Comparison of ENCODE assay signal across 1 cellular context in genomic region chr2:127035212-127035611, GRCh38.
TF ChIP-seq lines count a peak whose summit lies in the region.

No MANE protein-coding gene starts in this region.

TF ChIP-seq in GM23338, 12 proteins besides CTCF, POLR2A, EP300 and RAD21 (continued from another document):
- no peak for TF ChIP-seq REST (IDR thresholded peaks at IDR 0.05; ENCODE audit: unreplicated experiment)
- no peak for TF ChIP-seq STAT1 (IDR thresholded peaks at IDR 0.05; ENCODE audit: unreplicated experiment)
- TF ChIP-seq, protein P1, sequence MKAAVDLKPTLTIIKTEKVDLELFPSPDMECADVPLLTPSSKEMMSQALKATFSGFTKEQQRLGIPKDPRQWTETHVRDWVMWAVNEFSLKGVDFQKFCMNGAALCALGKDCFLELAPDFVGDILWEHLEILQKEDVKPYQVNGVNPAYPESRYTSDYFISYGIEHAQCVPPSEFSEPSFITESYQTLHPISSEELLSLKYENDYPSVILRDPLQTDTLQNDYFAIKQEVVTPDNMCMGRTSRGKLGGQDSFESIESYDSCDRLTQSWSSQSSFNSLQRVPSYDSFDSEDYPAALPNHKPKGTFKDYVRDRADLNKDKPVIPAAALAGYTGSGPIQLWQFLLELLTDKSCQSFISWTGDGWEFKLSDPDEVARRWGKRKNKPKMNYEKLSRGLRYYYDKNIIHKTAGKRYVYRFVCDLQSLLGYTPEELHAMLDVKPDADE (IDR thresholded peaks at IDR 0.05) = no peak
- no peak for TF ChIP-seq ZNF114 (CRISPR knock-in tag; IDR thresholded peaks at IDR 0.05)
- TF ChIP-seq, protein P2, sequence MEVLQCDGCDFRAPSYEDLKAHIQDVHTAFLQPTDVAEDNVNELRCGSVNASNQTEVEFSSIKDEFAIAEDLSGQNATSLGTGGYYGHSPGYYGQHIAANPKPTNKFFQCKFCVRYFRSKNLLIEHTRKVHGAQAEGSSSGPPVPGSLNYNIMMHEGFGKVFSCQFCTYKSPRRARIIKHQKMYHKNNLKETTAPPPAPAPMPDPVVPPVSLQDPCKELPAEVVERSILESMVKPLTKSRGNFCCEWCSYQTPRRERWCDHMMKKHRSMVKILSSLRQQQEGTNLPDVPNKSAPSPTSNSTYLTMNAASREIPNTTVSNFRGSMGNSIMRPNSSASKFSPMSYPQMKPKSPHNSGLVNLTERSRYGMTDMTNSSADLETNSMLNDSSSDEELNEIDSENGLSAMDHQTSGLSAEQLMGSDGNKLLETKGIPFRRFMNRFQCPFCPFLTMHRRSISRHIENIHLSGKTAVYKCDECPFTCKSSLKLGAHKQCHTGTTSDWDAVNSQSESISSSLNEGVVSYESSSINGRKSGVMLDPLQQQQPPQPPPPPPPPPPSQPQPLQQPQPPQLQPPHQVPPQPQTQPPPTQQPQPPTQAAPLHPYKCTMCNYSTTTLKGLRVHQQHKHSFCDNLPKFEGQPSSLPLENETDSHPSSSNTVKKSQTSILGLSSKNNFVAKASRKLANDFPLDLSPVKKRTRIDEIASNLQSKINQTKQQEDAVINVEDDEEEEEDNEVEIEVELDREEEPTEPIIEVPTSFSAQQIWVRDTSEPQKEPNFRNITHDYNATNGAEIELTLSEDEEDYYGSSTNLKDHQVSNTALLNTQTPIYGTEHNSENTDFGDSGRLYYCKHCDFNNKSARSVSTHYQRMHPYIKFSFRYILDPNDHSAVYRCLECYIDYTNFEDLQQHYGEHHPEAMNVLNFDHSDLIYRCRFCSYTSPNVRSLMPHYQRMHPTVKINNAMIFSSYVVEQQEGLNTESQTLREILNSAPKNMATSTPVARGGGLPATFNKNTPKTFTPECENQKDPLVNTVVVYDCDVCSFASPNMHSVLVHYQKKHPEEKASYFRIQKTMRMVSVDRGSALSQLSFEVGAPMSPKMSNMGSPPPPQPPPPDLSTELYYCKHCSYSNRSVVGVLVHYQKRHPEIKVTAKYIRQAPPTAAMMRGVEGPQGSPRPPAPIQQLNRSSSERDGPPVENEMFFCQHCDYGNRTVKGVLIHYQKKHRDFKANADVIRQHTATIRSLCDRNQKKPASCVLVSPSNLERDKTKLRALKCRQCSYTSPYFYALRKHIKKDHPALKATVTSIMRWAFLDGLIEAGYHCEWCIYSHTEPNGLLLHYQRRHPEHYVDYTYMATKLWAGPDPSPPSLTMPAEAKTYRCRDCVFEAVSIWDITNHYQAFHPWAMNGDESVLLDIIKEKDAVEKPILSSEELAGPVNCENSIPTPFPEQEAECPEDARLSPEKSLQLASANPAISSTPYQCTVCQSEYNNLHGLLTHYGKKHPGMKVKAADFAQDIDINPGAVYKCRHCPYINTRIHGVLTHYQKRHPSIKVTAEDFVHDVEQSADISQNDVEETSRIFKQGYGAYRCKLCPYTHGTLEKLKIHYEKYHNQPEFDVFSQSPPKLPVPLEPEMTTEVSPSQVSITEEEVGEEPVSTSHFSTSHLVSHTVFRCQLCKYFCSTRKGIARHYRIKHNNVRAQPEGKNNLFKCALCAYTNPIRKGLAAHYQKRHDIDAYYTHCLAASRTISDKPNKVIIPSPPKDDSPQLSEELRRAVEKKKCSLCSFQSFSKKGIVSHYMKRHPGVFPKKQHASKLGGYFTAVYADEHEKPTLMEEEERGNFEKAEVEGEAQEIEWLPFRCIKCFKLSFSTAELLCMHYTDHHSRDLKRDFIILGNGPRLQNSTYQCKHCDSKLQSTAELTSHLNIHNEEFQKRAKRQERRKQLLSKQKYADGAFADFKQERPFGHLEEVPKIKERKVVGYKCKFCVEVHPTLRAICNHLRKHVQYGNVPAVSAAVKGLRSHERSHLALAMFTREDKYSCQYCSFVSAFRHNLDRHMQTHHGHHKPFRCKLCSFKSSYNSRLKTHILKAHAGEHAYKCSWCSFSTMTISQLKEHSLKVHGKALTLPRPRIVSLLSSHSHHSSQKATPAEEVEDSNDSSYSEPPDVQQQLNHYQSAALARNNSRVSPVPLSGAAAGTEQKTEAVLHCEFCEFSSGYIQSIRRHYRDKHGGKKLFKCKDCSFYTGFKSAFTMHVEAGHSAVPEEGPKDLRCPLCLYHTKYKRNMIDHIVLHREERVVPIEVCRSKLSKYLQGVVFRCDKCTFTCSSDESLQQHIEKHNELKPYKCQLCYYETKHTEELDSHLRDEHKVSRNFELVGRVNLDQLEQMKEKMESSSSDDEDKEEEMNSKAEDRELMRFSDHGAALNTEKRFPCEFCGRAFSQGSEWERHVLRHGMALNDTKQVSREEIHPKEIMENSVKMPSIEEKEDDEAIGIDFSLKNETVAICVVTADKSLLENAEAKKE (CRISPR knock-in tag; IDR thresholded peaks at IDR 0.05) = no peak
- TF ChIP-seq ZNF331 (CRISPR knock-in tag; IDR thresholded peaks at IDR 0.05; ENCODE audit: low read depth) = no peak
- no peak for TF ChIP-seq CREB1 (CRISPR knock-in tag; IDR thresholded peaks at IDR 0.05; ENCODE audit: low read depth)
- no peak for TF ChIP-seq JUNB (IDR thresholded peaks at IDR 0.05; ENCODE audit: unreplicated experiment)
- TF ChIP-seq POLR2AphosphoS5 (IDR thresholded peaks at IDR 0.05; ENCODE audit: low read depth) = no peak
- no peak for TF ChIP-seq EZH2phosphoT487 (IDR thresholded peaks at IDR 0.05; ENCODE audit: unreplicated experiment)
- no peak for TF ChIP-seq NANOG (IDR thresholded peaks at IDR 0.05; ENCODE audit: borderline replicate concordance)
